ENCODE assay signal across 7 cellular contexts in the genomic region with DNA sequence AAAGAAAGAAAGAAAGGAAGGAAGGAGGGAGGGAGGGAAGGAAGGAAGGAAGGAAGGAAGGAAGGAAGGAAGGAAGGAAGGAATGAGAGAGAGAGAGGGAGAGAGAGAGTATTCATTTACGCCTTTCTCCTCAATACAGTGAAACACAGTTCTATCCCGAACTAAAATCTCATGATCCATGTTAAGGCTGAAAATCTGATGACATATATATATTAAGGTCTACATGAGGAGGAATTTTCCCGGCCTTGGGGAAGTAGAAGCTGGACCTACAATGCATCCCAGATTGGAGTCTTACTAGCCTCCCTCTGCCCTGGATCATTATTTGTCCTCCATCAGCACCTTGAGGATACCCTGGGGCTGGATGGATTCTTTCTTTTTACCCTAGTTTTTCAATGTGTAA.
"Had no signal": no experiment of that assay in that cellular context is flagged by ENCODE, and none has a peak within 500 bp of the region (broad histone marks: within the 10 kb centered on the region; RNA-seq: fewer than 3 reads in every experiment).

No MANE protein-coding gene starts in this region.

- ATAC-seq: HCT116 had no signal

- DNase-seq: GM23248, GOT3, H7, KBM-7 had no signal

- H3K36me3 ChIP-seq: HAP-1 had no signal

- H3K9ac ChIP-seq: GM23248 had no signal

- H3K9me3 ChIP-seq: HAP-1 had no signal

- FAIRE-seq: HTR-8/SVneo had no signal

- H3K4me3 ChIP-seq: GM23248, HAP-1 had no signal

- H2AFZ ChIP-seq: GM23248 had no signal

- H3K27ac ChIP-seq: GM23248 had no signal
